In the genomic region with DNA sequence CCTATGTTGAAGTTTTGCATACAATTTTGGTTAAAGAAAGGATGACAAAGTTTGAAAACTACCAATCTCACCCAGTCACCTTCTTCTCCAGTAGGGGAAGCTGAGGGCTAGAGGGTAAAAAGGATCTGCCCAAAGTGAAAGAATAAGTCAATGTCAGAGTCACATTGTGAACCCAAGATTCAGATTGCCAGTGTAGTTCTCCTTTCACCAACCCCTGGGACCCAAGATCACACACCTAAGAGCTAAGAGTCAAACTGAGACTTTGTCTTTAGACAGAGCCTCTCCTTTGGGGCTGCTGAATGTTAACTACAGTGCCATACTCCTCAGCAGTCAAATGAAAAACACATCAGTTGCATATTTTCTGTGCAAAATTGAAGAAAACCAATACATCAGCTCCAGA, we compare ENCODE assay signal across 28 cellular contexts.
A peak's percentile ranks its signal among the peaks of the same experiment; 100 is the strongest.
DNase-seq lines count a peak whose midpoint lies in the region; ATAC-seq lines count a peak whose summit lies in the region.
"Had no signal": no experiment of that assay in that cellular context is flagged by ENCODE, and none has a peak within 500 bp of the region (broad histone marks: within the 10 kb centered on the region; RNA-seq: fewer than 3 reads in every experiment).

No MANE protein-coding gene starts in this region.

- H3K27me3 Mint-ChIP-seq in stimulated activated memory B cell treated with anti-CD40 and anti-IgM and Interleukin-4, amounts not matched to agents 10 μg/mL and 1 μg/mL and 100 μg/mL, for 72 hours: peaks cover 28% of the 10 kb centered on the region

- H3K27ac Mint-ChIP-seq in stimulated activated memory B cell treated with anti-CD40 and anti-IgM and Interleukin-4, amounts not matched to agents 10 μg/mL and 1 μg/mL and 100 μg/mL, for 72 hours: no peak overlapping the region
- H3K27ac Mint-ChIP-seq: stimulated activated naive CD8-positive, alpha-beta T cell treated with anti-CD3 and anti-CD28 coated beads, Interleukin-15, amount 100 ng/mL, for 72 hours had no signal

- H3K9me3 Mint-ChIP-seq in stimulated activated memory B cell treated with anti-CD40 and anti-IgM and Interleukin-4, amounts not matched to agents 10 μg/mL and 1 μg/mL and 100 μg/mL, for 72 hours: peaks cover 8% of the 10 kb centered on the region

- no peak for DNase-seq in middle frontal gyrus (ENCODE audit: extremely low spot score, low spot score)
- no peak for DNase-seq in SIG-M5 (lab: John Stamatoyannopoulos, UW)
- no peak for DNase-seq in posterior cingulate gyrus
- DNase-seq in NCI-H82 (lab: John Stamatoyannopoulos, UW): no peak
- DNase-seq: activated CD4-positive, alpha-beta T cell treated with anti-CD3 and anti-CD28 coated beads for 48 hours; activated naive CD4-positive, alpha-beta T cell; activated T-cell treated with anti-CD3 and anti-CD28 coated beads, Interleukin-2, amount 50 U/mL, for 48 hours; Calu3; effector memory CD4-positive, alpha-beta T cell; erythroblast; foreskin fibroblast; heart right ventricle; IMR-90; mammary epithelial cell; NCI-H1105 treated with DMSO at 0.1 percent for 48 hours; NCI-H2029; NCI-H2227 treated with DMSO at 0.1 percent for 48 hours; NCI-H774; OCI-M1; right lobe of liver; stimulated activated naive CD8-positive, alpha-beta T cell treated with anti-CD3 and anti-CD28 coated beads, Interleukin-15, amount 100 ng/mL, for 72 hours; T-helper 2 cell; tibial artery had no signal

- H3K4me3 Mint-ChIP-seq in stimulated activated memory B cell treated with anti-CD40 and anti-IgM and Interleukin-4, amounts not matched to agents 10 μg/mL and 1 μg/mL and 100 μg/mL, for 72 hours: no peak overlapping the region
- H3K4me3 Mint-ChIP-seq: stimulated activated naive CD8-positive, alpha-beta T cell treated with anti-CD3 and anti-CD28 coated beads, Interleukin-15, amount 100 ng/mL, for 72 hours had no signal

- H3K4me1 Mint-ChIP-seq in stimulated activated memory B cell treated with anti-CD40 and anti-IgM and Interleukin-4, amounts not matched to agents 10 μg/mL and 1 μg/mL and 100 μg/mL, for 72 hours: no peaks in the 10 kb centered on the region
- H3K4me1 Mint-ChIP-seq: stimulated activated naive CD8-positive, alpha-beta T cell treated with anti-CD3 and anti-CD28 coated beads, Interleukin-15, amount 100 ng/mL, for 72 hours had no signal

- ATAC-seq in GM18907 (IDR thresholded peaks at IDR 0.05; ENCODE audit: unreplicated experiment): peak; percentile 47
- ATAC-seq in GM21619 (IDR thresholded peaks at IDR 0.05; ENCODE audit: unreplicated experiment): peak; percentile 55
- peak; percentile 46 for ATAC-seq in HG02973 (IDR thresholded peaks at IDR 0.05; ENCODE audit: unreplicated experiment)
- ATAC-seq in stimulated activated memory B cell treated with anti-CD40 and anti-IgM and Interleukin-4, amounts not matched to agents 10 μg/mL and 1 μg/mL and 100 μg/mL, for 72 hours: peak; percentile 29
- ATAC-seq: heart right ventricle; right lobe of liver; SK-N-SH treated with all-trans-retinoic acid at 6 μM for 48 hours; stimulated activated naive CD8-positive, alpha-beta T cell treated with anti-CD3 and anti-CD28 coated beads, Interleukin-15, amount 100 ng/mL, for 72 hours had no signal

- H3K36me3 Mint-ChIP-seq in stimulated activated memory B cell treated with anti-CD40 and anti-IgM and Interleukin-4, amounts not matched to agents 10 μg/mL and 1 μg/mL and 100 μg/mL, for 72 hours: no peaks in the 10 kb centered on the region

- intact Hi-C loops in posterior cingulate gyrus (cut with DNase I): no loop called here
